1 cellular context compared by ENCODE assay signal in the genomic region with DNA sequence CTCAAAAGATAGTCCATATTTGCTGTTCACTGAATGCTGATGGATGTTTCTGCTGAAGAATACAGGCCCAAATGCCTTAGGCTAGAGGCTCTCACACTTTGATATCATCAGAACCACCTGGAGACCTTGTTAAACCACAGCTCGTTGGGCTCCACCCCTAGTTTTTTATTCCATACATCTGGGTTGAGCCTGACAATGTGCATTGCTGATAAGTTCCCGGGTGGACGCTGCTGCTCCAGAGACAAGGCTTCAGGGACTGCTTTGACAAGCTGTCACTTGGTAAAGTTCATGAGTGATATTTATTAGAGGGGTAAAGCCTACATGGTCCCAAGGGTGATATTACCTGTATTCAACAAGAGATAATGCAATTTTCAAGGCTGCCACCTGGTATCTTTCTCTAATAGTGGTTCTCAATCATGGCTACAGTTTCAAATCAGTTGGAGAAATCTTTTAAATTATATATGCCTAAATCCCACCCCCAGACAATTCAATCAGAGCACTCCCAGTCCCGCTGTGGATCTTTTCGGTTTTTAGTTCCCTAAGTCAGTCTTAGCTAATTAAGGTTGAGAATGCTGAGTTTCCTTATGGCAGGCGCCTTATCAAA.
A peak's percentile ranks its signal among the peaks of the same experiment; 100 is the strongest.
TF ChIP-seq lines count a peak whose summit lies in the region.

No MANE protein-coding gene starts in this region.

TF ChIP-seq in K562, 482 proteins besides CTCF, POLR2A, EP300 and RAD21 (continued from another document and continues in another):
- TF ChIP-seq, protein P1, sequence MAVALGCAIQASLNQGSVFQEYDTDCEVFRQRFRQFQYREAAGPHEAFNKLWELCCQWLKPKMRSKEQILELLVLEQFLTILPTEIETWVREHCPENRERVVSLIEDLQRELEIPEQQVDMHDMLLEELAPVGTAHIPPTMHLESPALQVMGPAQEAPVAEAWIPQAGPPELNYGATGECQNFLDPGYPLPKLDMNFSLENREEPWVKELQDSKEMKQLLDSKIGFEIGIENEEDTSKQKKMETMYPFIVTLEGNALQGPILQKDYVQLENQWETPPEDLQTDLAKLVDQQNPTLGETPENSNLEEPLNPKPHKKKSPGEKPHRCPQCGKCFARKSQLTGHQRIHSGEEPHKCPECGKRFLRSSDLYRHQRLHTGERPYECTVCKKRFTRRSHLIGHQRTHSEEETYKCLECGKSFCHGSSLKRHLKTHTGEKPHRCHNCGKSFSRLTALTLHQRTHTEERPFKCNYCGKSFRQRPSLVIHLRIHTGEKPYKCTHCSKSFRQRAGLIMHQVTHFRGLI (CRISPR knock-in tag; IDR thresholded peaks at IDR 0.05), result no peak
- TF ChIP-seq ZNF57 (CRISPR knock-in tag; IDR thresholded peaks at IDR 0.05), result no peak
- TF ChIP-seq ZNF586 (CRISPR knock-in tag; conservative IDR thresholded peaks at IDR 0.05), result no peak
- peak; percentile 95 for TF ChIP-seq MTA2 (IDR thresholded peaks at IDR 0.05; ENCODE audit: low read depth)
- no peak for TF ChIP-seq ZNF445 (CRISPR knock-in tag; IDR thresholded peaks at IDR 0.05; ENCODE audit: low read depth)
- TF ChIP-seq, protein P2, sequence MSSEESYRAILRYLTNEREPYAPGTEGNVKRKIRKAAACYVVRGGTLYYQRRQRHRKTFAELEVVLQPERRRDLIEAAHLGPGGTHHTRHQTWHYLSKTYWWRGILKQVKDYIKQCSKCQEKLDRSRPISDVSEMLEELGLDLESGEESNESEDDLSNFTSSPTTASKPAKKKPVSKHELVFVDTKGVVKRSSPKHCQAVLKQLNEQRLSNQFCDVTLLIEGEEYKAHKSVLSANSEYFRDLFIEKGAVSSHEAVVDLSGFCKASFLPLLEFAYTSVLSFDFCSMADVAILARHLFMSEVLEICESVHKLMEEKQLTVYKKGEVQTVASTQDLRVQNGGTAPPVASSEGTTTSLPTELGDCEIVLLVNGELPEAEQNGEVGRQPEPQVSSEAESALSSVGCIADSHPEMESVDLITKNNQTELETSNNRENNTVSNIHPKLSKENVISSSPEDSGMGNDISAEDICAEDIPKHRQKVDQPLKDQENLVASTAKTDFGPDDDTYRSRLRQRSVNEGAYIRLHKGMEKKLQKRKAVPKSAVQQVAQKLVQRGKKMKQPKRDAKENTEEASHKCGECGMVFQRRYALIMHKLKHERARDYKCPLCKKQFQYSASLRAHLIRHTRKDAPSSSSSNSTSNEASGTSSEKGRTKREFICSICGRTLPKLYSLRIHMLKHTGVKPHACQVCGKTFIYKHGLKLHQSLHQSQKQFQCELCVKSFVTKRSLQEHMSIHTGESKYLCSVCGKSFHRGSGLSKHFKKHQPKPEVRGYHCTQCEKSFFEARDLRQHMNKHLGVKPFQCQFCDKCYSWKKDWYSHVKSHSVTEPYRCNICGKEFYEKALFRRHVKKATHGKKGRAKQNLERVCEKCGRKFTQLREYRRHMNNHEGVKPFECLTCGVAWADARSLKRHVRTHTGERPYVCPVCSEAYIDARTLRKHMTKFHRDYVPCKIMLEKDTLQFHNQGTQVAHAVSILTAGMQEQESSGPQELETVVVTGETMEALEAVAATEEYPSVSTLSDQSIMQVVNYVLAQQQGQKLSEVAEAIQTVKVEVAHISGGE (CRISPR knock-in tag; IDR thresholded peaks at IDR 0.05), result peak in 1 of 3 experiments; percentile 74; a peak in 2 of 6 replicates
- TF ChIP-seq, protein P3, sequence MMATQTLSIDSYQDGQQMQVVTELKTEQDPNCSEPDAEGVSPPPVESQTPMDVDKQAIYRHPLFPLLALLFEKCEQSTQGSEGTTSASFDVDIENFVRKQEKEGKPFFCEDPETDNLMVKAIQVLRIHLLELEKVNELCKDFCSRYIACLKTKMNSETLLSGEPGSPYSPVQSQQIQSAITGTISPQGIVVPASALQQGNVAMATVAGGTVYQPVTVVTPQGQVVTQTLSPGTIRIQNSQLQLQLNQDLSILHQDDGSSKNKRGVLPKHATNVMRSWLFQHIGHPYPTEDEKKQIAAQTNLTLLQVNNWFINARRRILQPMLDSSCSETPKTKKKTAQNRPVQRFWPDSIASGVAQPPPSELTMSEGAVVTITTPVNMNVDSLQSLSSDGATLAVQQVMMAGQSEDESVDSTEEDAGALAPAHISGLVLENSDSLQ (IDR thresholded peaks at IDR 0.05), result peak; percentile 92
- peak; percentile 93 for TF ChIP-seq KLF16 (IDR thresholded peaks at IDR 0.05)
- TF ChIP-seq, protein P4, sequence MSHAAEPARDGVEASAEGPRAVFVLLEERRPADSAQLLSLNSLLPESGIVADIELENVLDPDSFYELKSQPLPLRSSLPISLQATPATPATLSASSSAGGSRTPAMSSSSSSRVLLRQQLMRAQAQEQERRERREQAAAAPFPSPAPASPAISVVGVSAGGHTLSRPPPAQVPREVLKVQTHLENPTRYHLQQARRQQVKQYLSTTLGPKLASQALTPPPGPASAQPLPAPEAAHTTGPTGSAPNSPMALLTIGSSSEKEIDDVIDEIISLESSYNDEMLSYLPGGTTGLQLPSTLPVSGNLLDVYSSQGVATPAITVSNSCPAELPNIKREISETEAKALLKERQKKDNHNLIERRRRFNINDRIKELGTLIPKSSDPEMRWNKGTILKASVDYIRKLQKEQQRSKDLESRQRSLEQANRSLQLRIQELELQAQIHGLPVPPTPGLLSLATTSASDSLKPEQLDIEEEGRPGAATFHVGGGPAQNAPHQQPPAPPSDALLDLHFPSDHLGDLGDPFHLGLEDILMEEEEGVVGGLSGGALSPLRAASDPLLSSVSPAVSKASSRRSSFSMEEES (CRISPR knock-in tag; IDR thresholded peaks at IDR 0.05), result no peak
- no peak for TF ChIP-seq NFRKB (IDR thresholded peaks at IDR 0.05; ENCODE audit: low read depth)
- TF ChIP-seq ZNF311 (CRISPR knock-in tag; IDR thresholded peaks at IDR 0.05), result no peak
- TF ChIP-seq ZKSCAN1 (IDR thresholded peaks at IDR 0.05; ENCODE audit: low read depth, low read length), result no peak
- no peak for TF ChIP-seq NCOA6 (IDR thresholded peaks at IDR 0.05)
- TF ChIP-seq, protein P5, sequence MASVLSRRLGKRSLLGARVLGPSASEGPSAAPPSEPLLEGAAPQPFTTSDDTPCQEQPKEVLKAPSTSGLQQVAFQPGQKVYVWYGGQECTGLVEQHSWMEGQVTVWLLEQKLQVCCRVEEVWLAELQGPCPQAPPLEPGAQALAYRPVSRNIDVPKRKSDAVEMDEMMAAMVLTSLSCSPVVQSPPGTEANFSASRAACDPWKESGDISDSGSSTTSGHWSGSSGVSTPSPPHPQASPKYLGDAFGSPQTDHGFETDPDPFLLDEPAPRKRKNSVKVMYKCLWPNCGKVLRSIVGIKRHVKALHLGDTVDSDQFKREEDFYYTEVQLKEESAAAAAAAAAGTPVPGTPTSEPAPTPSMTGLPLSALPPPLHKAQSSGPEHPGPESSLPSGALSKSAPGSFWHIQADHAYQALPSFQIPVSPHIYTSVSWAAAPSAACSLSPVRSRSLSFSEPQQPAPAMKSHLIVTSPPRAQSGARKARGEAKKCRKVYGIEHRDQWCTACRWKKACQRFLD (CRISPR knock-in tag; IDR thresholded peaks at IDR 0.05), result peak; percentile 43; the same call in 1 of the 2 replicates
- no peak for TF ChIP-seq TOE1 (IDR thresholded peaks at IDR 0.05; ENCODE audit: borderline replicate concordance)
- TF ChIP-seq TOE1 (CRISPR knock-in tag; IDR thresholded peaks at IDR 0.05; ENCODE audit: borderline replicate concordance, low read depth), result no peak
- TF ChIP-seq, protein P6, sequence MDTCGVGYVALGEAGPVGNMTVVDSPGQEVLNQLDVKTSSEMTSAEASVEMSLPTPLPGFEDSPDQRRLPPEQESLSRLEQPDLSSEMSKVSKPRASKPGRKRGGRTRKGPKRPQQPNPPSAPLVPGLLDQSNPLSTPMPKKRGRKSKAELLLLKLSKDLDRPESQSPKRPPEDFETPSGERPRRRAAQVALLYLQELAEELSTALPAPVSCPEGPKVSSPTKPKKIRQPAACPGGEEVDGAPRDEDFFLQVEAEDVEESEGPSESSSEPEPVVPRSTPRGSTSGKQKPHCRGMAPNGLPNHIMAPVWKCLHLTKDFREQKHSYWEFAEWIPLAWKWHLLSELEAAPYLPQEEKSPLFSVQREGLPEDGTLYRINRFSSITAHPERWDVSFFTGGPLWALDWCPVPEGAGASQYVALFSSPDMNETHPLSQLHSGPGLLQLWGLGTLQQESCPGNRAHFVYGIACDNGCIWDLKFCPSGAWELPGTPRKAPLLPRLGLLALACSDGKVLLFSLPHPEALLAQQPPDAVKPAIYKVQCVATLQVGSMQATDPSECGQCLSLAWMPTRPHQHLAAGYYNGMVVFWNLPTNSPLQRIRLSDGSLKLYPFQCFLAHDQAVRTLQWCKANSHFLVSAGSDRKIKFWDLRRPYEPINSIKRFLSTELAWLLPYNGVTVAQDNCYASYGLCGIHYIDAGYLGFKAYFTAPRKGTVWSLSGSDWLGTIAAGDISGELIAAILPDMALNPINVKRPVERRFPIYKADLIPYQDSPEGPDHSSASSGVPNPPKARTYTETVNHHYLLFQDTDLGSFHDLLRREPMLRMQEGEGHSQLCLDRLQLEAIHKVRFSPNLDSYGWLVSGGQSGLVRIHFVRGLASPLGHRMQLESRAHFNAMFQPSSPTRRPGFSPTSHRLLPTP (IDR thresholded peaks at IDR 0.05; ENCODE audit: borderline replicate concordance, extremely low read depth, insufficient read length), result no peak
- TF ChIP-seq, protein P7, sequence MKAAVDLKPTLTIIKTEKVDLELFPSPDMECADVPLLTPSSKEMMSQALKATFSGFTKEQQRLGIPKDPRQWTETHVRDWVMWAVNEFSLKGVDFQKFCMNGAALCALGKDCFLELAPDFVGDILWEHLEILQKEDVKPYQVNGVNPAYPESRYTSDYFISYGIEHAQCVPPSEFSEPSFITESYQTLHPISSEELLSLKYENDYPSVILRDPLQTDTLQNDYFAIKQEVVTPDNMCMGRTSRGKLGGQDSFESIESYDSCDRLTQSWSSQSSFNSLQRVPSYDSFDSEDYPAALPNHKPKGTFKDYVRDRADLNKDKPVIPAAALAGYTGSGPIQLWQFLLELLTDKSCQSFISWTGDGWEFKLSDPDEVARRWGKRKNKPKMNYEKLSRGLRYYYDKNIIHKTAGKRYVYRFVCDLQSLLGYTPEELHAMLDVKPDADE (conservative IDR thresholded peaks at IDR 0.05; ENCODE audit: control insufficient read depth, low read depth, low read length), result peak; percentile 69; the same call in 1 of the 2 replicates
- peak; percentile 51 for TF ChIP-seq CXXC5 (CRISPR knock-in tag; IDR thresholded peaks at IDR 0.05)
- TF ChIP-seq TCF3 (CRISPR knock-in tag; IDR thresholded peaks at IDR 0.05), result peak; percentile 99
- no peak for TF ChIP-seq ZNF3 (CRISPR knock-in tag; IDR thresholded peaks at IDR 0.05)
- TF ChIP-seq, protein P8, sequence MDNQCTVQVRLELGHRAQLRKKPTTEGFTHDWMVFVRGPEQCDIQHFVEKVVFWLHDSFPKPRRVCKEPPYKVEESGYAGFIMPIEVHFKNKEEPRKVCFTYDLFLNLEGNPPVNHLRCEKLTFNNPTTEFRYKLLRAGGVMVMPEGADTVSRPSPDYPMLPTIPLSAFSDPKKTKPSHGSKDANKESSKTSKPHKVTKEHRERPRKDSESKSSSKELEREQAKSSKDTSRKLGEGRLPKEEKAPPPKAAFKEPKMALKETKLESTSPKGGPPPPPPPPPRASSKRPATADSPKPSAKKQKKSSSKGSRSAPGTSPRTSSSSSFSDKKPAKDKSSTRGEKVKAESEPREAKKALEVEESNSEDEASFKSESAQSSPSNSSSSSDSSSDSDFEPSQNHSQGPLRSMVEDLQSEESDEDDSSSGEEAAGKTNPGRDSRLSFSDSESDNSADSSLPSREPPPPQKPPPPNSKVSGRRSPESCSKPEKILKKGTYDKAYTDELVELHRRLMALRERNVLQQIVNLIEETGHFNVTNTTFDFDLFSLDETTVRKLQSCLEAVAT (IDR thresholded peaks at IDR 0.05), result peak in 1 of 2 experiments; percentile 91; a peak in 2 of 4 replicates
- TF ChIP-seq MTF1 (CRISPR knock-in tag; IDR thresholded peaks at IDR 0.05; ENCODE audit: borderline replicate concordance), result no peak
- TF ChIP-seq, protein P9, sequence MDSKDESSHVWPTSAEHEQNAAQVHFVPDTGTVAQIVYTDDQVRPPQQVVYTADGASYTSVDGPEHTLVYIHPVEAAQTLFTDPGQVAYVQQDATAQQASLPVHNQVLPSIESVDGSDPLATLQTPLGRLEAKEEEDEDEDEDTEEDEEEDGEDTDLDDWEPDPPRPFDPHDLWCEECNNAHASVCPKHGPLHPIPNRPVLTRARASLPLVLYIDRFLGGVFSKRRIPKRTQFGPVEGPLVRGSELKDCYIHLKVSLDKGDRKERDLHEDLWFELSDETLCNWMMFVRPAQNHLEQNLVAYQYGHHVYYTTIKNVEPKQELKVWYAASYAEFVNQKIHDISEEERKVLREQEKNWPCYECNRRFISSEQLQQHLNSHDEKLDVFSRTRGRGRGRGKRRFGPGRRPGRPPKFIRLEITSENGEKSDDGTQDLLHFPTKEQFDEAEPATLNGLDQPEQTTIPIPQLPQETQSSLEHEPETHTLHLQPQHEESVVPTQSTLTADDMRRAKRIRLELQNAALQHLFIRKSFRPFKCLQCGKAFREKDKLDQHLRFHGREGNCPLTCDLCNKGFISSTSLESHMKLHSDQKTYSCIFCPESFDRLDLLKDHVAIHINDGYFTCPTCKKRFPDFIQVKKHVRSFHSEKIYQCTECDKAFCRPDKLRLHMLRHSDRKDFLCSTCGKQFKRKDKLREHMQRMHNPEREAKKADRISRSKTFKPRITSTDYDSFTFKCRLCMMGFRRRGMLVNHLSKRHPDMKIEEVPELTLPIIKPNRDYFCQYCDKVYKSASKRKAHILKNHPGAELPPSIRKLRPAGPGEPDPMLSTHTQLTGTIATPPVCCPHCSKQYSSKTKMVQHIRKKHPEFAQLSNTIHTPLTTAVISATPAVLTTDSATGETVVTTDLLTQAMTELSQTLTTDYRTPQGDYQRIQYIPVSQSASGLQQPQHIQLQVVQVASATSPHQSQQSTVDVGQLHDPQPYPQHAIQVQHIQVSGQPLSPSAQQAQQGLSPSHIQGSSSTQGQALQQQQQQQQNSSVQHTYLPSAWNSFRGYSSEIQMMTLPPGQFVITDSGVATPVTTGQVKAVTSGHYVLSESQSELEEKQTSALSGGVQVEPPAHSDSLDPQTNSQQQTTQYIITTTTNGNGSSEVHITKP (IDR thresholded peaks at IDR 0.05; ENCODE audit: partially characterized antibody), result peak; percentile 92
- TF ChIP-seq FOS (IDR thresholded peaks at IDR 0.05; ENCODE audit: extremely low read depth, insufficient read length), result no peak
- TF ChIP-seq NFE2 (IDR thresholded peaks at IDR 0.05; ENCODE audit: low read depth), result 0 out of 2 replicates have a peak, but pooled peaks have one; percentile 24
